ENCODE assay signal across 27 cellular contexts in genomic region chr1:107187399-107187798, GRCh38. TPM values are rescaled to one million over a fixed set of nuclear protein-coding genes. Genes with fewer than 3 reads are reported as not detected.
"Had no signal": no experiment of that assay in that cellular context is flagged by ENCODE, and none has a peak within 500 bp of the region (broad histone marks: within the 10 kb centered on the region; RNA-seq: fewer than 3 reads in every experiment).

No MANE protein-coding gene starts in this region.

- H3K4me3 Mint-ChIP-seq: activated CD8-positive, alpha-beta T cell treated with anti-CD3 and anti-CD28 coated beads for 36 hours; activated naive CD8-positive, alpha-beta T cell; activated T-cell treated with anti-CD3 and anti-CD28 coated beads, Interleukin-2, amount 50 U/mL, for 4 hours; activated T-helper 17 cell treated with anti-CD3 and anti-CD28 coated beads, Interleukin-2, amount 50 U/mL, for 72 hours had no signal

- H3K4me1 ChIP-seq: colonic mucosa, esophagus squamous epithelium, gastroesophageal sphincter had no signal

- H3K27ac Mint-ChIP-seq: activated CD8-positive, alpha-beta T cell treated with anti-CD3 and anti-CD28 coated beads for 36 hours; activated naive CD8-positive, alpha-beta T cell; activated T-helper 17 cell treated with anti-CD3 and anti-CD28 coated beads, Interleukin-2, amount 50 U/mL, for 72 hours had no signal

- H3K36me3 Mint-ChIP-seq: activated naive CD8-positive, alpha-beta T cell had no signal

- H3K4me1 Mint-ChIP-seq: activated T-helper 17 cell treated with anti-CD3 and anti-CD28 coated beads, Interleukin-2, amount 50 U/mL, for 72 hours had no signal

- H3K27me3 ChIP-seq: brain microvascular endothelial cell, colonic mucosa, esophagus squamous epithelium, gastroesophageal sphincter had no signal

- H3K27me3 Mint-ChIP-seq: activated CD8-positive, alpha-beta T cell treated with anti-CD3 and anti-CD28 coated beads for 36 hours had no signal

- ATAC-seq: activated CD8-positive, alpha-beta T cell treated with anti-CD3 and anti-CD28 coated beads for 36 hours; activated T-cell treated with anti-CD3 and anti-CD28 coated beads, Interleukin-2, amount 50 U/mL, for 4 hours; activated T-helper 17 cell treated with anti-CD3 and anti-CD28 coated beads, Interleukin-2, amount 50 U/mL, for 72 hours; gastroesophageal sphincter had no signal

- H3K36me3 ChIP-seq: brain microvascular endothelial cell, colonic mucosa, esophagus squamous epithelium, gastroesophageal sphincter had no signal

- DNase-seq: activated CD4-positive, alpha-beta T cell treated with anti-CD3 and anti-CD28 coated beads for 1 hour; activated CD4-positive, alpha-beta T cell treated with anti-CD3 and anti-CD28 coated beads for 4 hours; activated CD4-positive, alpha-beta T cell treated with anti-CD3 and anti-CD28 coated beads, Interleukin-2, amount 50 U/mL, for 1 hour; activated CD4-positive, alpha-beta T cell treated with anti-CD3 and anti-CD28 coated beads, Interleukin-2, amount 50 U/mL, for 48 hours; activated CD8-positive, alpha-beta memory T cell treated with anti-CD3 and anti-CD28 coated beads for 24 hours; activated CD8-positive, alpha-beta T cell treated with anti-CD3 and anti-CD28 coated beads for 36 hours; activated effector memory CD4-positive, alpha-beta T cell treated with Interleukin-2 at 50 U/mL for 16 hours; activated gamma-delta T cell treated with Interleukin-2 at 50 U/mL for 16 hours; activated naive CD4-positive, alpha-beta T cell treated with anti-CD3 and anti-CD28 coated beads, Interleukin-2, amount 50 U/mL, for 16 hours; activated naive CD4-positive, alpha-beta T cell treated with Interleukin-2 at 50 U/mL for 16 hours; activated T-cell treated with anti-CD3 and anti-CD28 coated beads, Interleukin-2, amount 50 U/mL, for 4 hours; amniotic stem cell; anterior cingulate cortex; brain microvascular endothelial cell; caudate nucleus; colonic mucosa; effector CD8-positive, alpha-beta T cell; esophagus squamous epithelium; foreskin melanocyte; head of caudate nucleus; T-helper 2 cell had no signal

- H3K9me3 Mint-ChIP-seq: activated CD8-positive, alpha-beta T cell treated with anti-CD3 and anti-CD28 coated beads for 36 hours; activated T-helper 17 cell treated with anti-CD3 and anti-CD28 coated beads, Interleukin-2, amount 50 U/mL, for 72 hours had no signal

- H3K27ac ChIP-seq: brain microvascular endothelial cell, colonic mucosa, epithelial cell of prostate, esophagus squamous epithelium, gastroesophageal sphincter had no signal

- H3K4me3 ChIP-seq: colonic mucosa, esophagus squamous epithelium, gastroesophageal sphincter had no signal

- H3K9me3 ChIP-seq: colonic mucosa, esophagus squamous epithelium had no signal

RNA-seq across cellular contexts. Expression of gene NTNG1, which starts 46.6 kb away (rescaled TPM):
- total RNA-seq: activated T-cell treated with anti-CD3 and anti-CD28 coated beads, Interleukin-2, amount 50 U/mL, for 4 hours; activated T-helper 17 cell treated with anti-CD3 and anti-CD28 coated beads, Interleukin-2, amount 50 U/mL, for 72 hours; endothelial cell of umbilical vein; T-helper 1 cell treated with Interleukin-12 subunit alpha and Interleukin-12 subunit beta and Interleukin-4 antibody, amounts not matched to agents 30 ng/mL and 1 ng/mL, for 36 hours had no signal
- polyA plus RNA-seq: endothelial cell of umbilical vein had no signal
